Comparison of ENCODE assay signal across 10 cellular contexts in the genomic region with DNA sequence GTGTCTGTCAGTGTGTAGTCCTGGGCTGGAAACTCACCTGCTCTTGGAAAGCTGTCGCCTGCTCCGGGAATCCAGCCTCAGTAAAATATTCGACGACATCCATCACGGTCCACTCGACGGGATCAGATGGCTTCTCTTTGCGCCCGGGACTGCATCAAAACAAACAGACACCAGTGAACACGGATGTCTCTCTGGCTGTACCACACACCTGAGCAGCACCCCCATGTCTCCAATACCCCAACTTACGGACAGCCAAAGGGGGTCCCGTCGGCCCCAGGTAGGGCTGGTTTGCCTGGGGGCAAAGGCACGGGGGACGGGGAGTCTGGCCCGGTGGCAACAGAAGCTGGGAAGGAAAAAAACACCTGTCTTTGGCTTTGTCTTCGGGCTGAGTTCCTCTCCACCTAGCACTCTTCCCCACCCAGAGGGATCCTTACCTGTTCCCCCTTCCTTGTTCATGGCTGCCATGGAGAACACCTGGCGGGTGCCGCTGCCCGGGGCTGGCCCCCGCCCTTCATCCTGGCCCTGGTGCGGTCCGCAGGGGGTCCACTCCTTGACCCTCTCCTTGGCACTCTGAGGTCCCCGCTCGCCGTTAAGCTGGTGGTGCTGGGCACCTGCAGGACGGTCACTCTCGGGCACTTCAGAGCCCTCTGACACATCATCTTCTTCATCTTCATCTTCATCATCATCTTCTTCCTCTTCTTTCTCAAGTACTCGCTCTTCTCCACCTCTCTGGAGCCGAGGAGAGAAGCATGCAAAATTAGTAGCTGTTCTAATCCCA. TPM values are rescaled to one million over a fixed set of nuclear protein-coding genes. Genes with fewer than 3 reads are reported as not detected.
A peak's percentile ranks its signal among the peaks of the same experiment; 100 is the strongest.
DNase-seq lines count a peak whose midpoint lies in the region; ATAC-seq and TF ChIP-seq lines count a peak whose summit lies in the region.
"Had no signal": no experiment of that assay in that cellular context is flagged by ENCODE, and none has a peak within 500 bp of the region (broad histone marks: within the 10 kb centered on the region; RNA-seq: fewer than 3 reads in every experiment).

No MANE protein-coding gene starts in this region.

- H2AFZ ChIP-seq in Loucy (ENCODE audit: low read length) (no peak overlapping the region), neural progenitor cell (replicated peaks) (no peak overlapping the region)

- peaks cover 10% of the 10 kb centered on the region for H3K36me3 ChIP-seq in CD8-positive, alpha-beta T cell (ENCODE audit: insufficient read depth, low read length)
- H3K36me3 ChIP-seq in Loucy (ENCODE audit: insufficient read depth, low read length) (no peaks in the 10 kb centered on the region; the same call in 1 of the 2 replicates), neural progenitor cell (no peaks in the 10 kb centered on the region)

- H3K9me3 ChIP-seq in CD8-positive, alpha-beta T cell (ENCODE audit: low read length), result no peaks in the 10 kb centered on the region
- H3K9me3 ChIP-seq in Loucy (ENCODE audit: insufficient read depth, low read depth, low read length), result no peaks in the 10 kb centered on the region
- H3K9me3 ChIP-seq in neural progenitor cell (ENCODE audit: low read depth), result peaks cover 7% of the 10 kb centered on the region

- H3K79me2 ChIP-seq in Loucy (ENCODE audit: insufficient read depth, low read length), result peaks cover 17% of the 10 kb centered on the region; the same call in 1 of the 2 replicates
- no peaks in the 10 kb centered on the region for H3K79me2 ChIP-seq in neural progenitor cell (ENCODE audit: low read depth)

- H3K27me3 Mint-ChIP-seq in CD8-positive, alpha-beta T cell (ENCODE audit: low read depth), result no peaks in the 10 kb centered on the region
- H3K27me3 Mint-ChIP-seq in neural progenitor cell (ENCODE audit: insufficient read depth, low read depth), result peaks cover 9% of the 10 kb centered on the region

- TF ChIP-seq CTCF in CD8-positive, alpha-beta T cell (IDR thresholded peaks at IDR 0.05), result no peak
- TF ChIP-seq CTCF in Loucy (conservative IDR thresholded peaks at IDR 0.05; ENCODE audit: low read length) (no peak), coronary artery (IDR thresholded peaks at IDR 0.05) (no peak), neural progenitor cell (IDR thresholded peaks at IDR 0.05) (no peak)

- peaks cover 18% of the 10 kb centered on the region for H3K4me1 Mint-ChIP-seq in CD8-positive, alpha-beta T cell (ENCODE audit: low read depth)
- peaks cover 16% of the 10 kb centered on the region for H3K4me1 Mint-ChIP-seq in neural progenitor cell

- peaks cover 20% of the 10 kb centered on the region for H3K36me3 Mint-ChIP-seq in CD8-positive, alpha-beta T cell
- H3K36me3 Mint-ChIP-seq in neural progenitor cell, result peaks cover 22% of the 10 kb centered on the region

- H3K4me1 ChIP-seq in CD8-positive, alpha-beta T cell (ENCODE audit: insufficient read depth, low read length), result peaks cover 13% of the 10 kb centered on the region
- H3K4me1 ChIP-seq in Loucy (ENCODE audit: insufficient read depth, low read length, poor library complexity, severe bottlenecking) (peaks cover 17% of the 10 kb centered on the region), neural progenitor cell (peaks cover 15% of the 10 kb centered on the region)

- peak overlapping the region; percentile 88 for H3K4me3 Mint-ChIP-seq in CD8-positive, alpha-beta T cell
- peak overlapping the region; percentile 86 for H3K4me3 Mint-ChIP-seq in neural progenitor cell

- no peak for DNase-seq in CD8-positive, alpha-beta T cell
- DNase-seq in coronary artery (ENCODE audit: low spot score) (no peak), neural progenitor cell (ENCODE audit: low spot score) (no peak), NCI-H446 treated with DMSO at 0.1 percent for 48 hours (lab: John Stamatoyannopoulos, UW) (no peak), RKO (ENCODE audit: low spot score) (no peak), DMS153 treated with DMSO at 0.1 percent for 48 hours (lab: John Stamatoyannopoulos, UW; ENCODE audit: unreplicated experiment) (no peak)

- peaks cover 11% of the 10 kb centered on the region for H4K20me1 ChIP-seq in Loucy (ENCODE audit: insufficient read depth, low read length, poor library complexity, severe bottlenecking)
- peaks cover 20% of the 10 kb centered on the region for H4K20me1 ChIP-seq in neural progenitor cell (ENCODE audit: low read depth)

- H3K4me2 ChIP-seq in Loucy (ENCODE audit: low read depth, low read length, poor library complexity, severe bottlenecking), result peak overlapping the region; percentile 69
- peak overlapping the region; percentile 72 for H3K4me2 ChIP-seq in neural progenitor cell

- POLR2A ChIA-PET in CD8-positive, alpha-beta T cell (lab: Charles Lee), result interaction anchor here (1.4 to 2.9 kb wide), 3 partner anchors 15 to 83 kb away, joined by 4 to 10 read pairs (median 5); partner anchors contain the start of genes ASF1B and RFX1

- H3K27me3 ChIP-seq in CD8-positive, alpha-beta T cell (ENCODE audit: insufficient read depth, low read length), result no peaks in the 10 kb centered on the region
- H3K27me3 ChIP-seq in Loucy (ENCODE audit: insufficient read depth, low read length, poor library complexity, severe bottlenecking), result no peaks in the 10 kb centered on the region
- H3K27me3 ChIP-seq in neural progenitor cell, result peaks cover 60% of the 10 kb centered on the region

- no peak overlapping the region for H3K9ac ChIP-seq in Loucy (ENCODE audit: low read depth, low read length, poor library complexity, severe bottlenecking)
- H3K9ac ChIP-seq in neural progenitor cell, result no peak overlapping the region

- CTCF ChIA-PET in CD8-positive, alpha-beta T cell (lab: Charles Lee), result interaction anchor here (0.7 to 2.8 kb wide), 4 partner anchors 12 to 260 kb away, joined by 3 to 11 read pairs (median 3); partner anchors contain the start of gene ASF1B

- H3K27ac ChIP-seq in CD8-positive, alpha-beta T cell (ENCODE audit: low read depth, low read length), result no peak overlapping the region
- peak overlapping the region in 1 of 2 donors; percentile 97 for H3K27ac ChIP-seq in coronary artery
- H3K27ac ChIP-seq in neural progenitor cell, result no peak overlapping the region

- H3K9me3 Mint-ChIP-seq in CD8-positive, alpha-beta T cell, result peaks cover 6% of the 10 kb centered on the region
- peaks cover 8% of the 10 kb centered on the region for H3K9me3 Mint-ChIP-seq in neural progenitor cell

- H3K27ac Mint-ChIP-seq in CD8-positive, alpha-beta T cell, result peak overlapping the region; percentile 29
- H3K27ac Mint-ChIP-seq in neural progenitor cell, result no peak overlapping the region

- intact Hi-C loops in CD8-positive, alpha-beta T cell (cut with DNase I, micrococcal nuclease), result no loop called here

- H3F3A ChIP-seq in Loucy (ENCODE audit: low read depth), result no peaks in the 10 kb centered on the region; the same call in 1 of the 2 replicates
- H3F3A ChIP-seq in neural progenitor cell (ENCODE audit: low read depth), result peaks cover 62% of the 10 kb centered on the region

- ATAC-seq in CD8-positive, alpha-beta T cell, result no peak
- no peak for ATAC-seq in GM19351 (IDR thresholded peaks at IDR 0.05; ENCODE audit: unreplicated experiment)

- H3K9me2 ChIP-seq in Loucy (replicated peaks; ENCODE audit: low read depth, low read length), result no peaks in the 10 kb centered on the region

- no peak overlapping the region for H3K4me3 ChIP-seq in CD8-positive, alpha-beta T cell (ENCODE audit: low read depth, low read length)
- H3K4me3 ChIP-seq in Loucy (ENCODE audit: low read length, poor library complexity, severe bottlenecking), result peak overlapping the region; percentile 69
- H3K4me3 ChIP-seq in coronary artery, result peak overlapping the region; percentile 86
- peak overlapping the region; percentile 70 for H3K4me3 ChIP-seq in neural progenitor cell

RNA-seq across cellular contexts. Expression of gene SAMD1, which starts 1.7 kb away (rescaled TPM):
- total RNA-seq in CD8-positive, alpha-beta T cell, result 10 to 100 TPM; 35.2 to 37.5 TPM
- 22.1 and 53.0 TPM in 2 replicates for total RNA-seq in neural progenitor cell (ENCODE audit: low replicate concordance)

RNA-seq across cellular contexts. Expression of gene C19orf67, which starts 3.2 kb away (rescaled TPM):
- total RNA-seq in CD8-positive, alpha-beta T cell, result not detected
- total RNA-seq in neural progenitor cell (ENCODE audit: low replicate concordance), result not detected in 2 replicates
- total RNA-seq: activated CD8-positive, alpha-beta memory T cell treated with anti-CD3 and anti-CD28 coated beads for 36 hours; LHCN-M2 had no signal

RNA-seq across cellular contexts. Expression of gene MISP3, which starts 16.2 kb away (rescaled TPM):
- under 1 TPM; 0.25 to 0.41 TPM for total RNA-seq in CD8-positive, alpha-beta T cell
- total RNA-seq in neural progenitor cell (ENCODE audit: low replicate concordance), result 0.68 TPM in 1 of 2 replicates, not detected in the other

RNA-seq across cellular contexts. Expression of gene PALM3, which starts 26.9 kb away (rescaled TPM):
- not detected for total RNA-seq in CD8-positive, alpha-beta T cell
- total RNA-seq in neural progenitor cell (ENCODE audit: low replicate concordance), result 4.0 TPM in 1 of 2 replicates, not detected in the other
- total RNA-seq: activated CD8-positive, alpha-beta memory T cell treated with anti-CD3 and anti-CD28 coated beads for 36 hours had no signal

RNA-seq across cellular contexts. Expression of gene PRKACA, which starts 28.7 kb away (rescaled TPM):
- 10 to 100 TPM; 37.0 to 40.8 TPM for total RNA-seq in CD8-positive, alpha-beta T cell
- total RNA-seq in neural progenitor cell (ENCODE audit: low replicate concordance), result 22.2 and 31.8 TPM in 2 replicates
